In the genomic region with DNA sequence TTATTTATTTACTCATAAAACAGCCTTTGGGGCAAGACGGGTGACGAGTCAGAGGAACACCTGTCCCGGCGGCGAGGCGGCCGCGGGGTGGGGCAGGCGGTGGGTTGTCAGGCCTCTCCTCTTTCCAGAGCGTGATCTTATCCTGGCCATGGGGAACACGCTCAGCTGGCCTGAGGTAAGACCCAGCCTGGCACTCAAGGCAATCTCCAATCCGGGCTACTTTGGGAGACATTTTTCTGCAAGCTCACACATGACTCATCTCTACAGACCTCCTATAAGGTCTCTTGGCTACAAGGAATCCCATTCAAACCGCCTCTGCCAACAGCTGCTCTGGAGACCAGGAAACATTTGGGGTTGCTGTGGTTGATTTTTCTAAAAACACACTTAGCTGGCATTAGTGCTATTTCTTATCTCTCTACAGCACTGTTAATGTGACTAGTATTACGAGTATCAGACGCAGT, we compare ENCODE assay signal across 8 cellular contexts. TPM values are rescaled to one million over a fixed set of nuclear protein-coding genes. Genes with fewer than 3 reads are reported as not detected.
A peak's percentile ranks its signal among the peaks of the same experiment; 100 is the strongest.
DNase-seq lines count a peak whose midpoint lies in the region; ATAC-seq, FAIRE-seq and TF ChIP-seq lines count a peak whose summit lies in the region.

No MANE protein-coding gene starts in this region.

- CTCF ChIA-PET in AG04449 (lab: Yijun Ruan, JAX): interaction anchor here (1.2 to 24.2 kb wide), 6 partner anchors 9 to 395 kb away, joined by 3 to 556 read pairs (median 6); no protein-coding TSS in a partner anchor
- CTCF ChIA-PET in GM12878 (lab: Yijun Ruan, JAX): interaction anchor here (2.2 to 17.1 kb wide), 5 partner anchors 24 to 111 kb away, joined by 9 to 197 read pairs (median 12); no protein-coding TSS in a partner anchor

- H3K9ac ChIP-seq in GM12878 (ENCODE audit: control insufficient read depth, insufficient read depth, low read length): peak overlapping the region; percentile 69

- intact Hi-C loops in GM12878 (cut with micrococcal nuclease; ENCODE audit: unreplicated experiment): loop anchor here (10.0 kb wide), 1 partner anchor 339 kb away; the partner anchor contains the start of gene PRRC2B

- H3K4me1 ChIP-seq in GM23338 (ENCODE audit: insufficient read depth): peaks cover 45% of the 10 kb centered on the region
- H3K4me1 ChIP-seq in SJCRH30: peaks cover 67% of the 10 kb centered on the region
- peaks cover 75% of the 10 kb centered on the region for H3K4me1 ChIP-seq in GM12878 (ENCODE audit: control insufficient read depth, insufficient read depth, low read length)
- peaks cover 48 to 91% of the 10 kb centered on the region in 2 donors for H3K4me1 ChIP-seq in thoracic aorta (ENCODE audit: control insufficient read depth in 1 of 2, low read depth in 2 of 2)

- H3K36me3 Mint-ChIP-seq in GM23338 (ENCODE audit: low read depth): peaks cover 6% of the 10 kb centered on the region; the same call in 2 of the 3 replicates

- TF ChIP-seq RAD21 in GM12878 (IDR thresholded peaks at IDR 0.05; ENCODE audit: insufficient read depth, low read depth, low read length): no peak

- H3K4me3 Mint-ChIP-seq in GM23338: no peak overlapping the region

- SMC1A ChIA-PET in GM12878 (lab: Charles Lee; ENCODE audit: uncharacterized antibody, unreplicated experiment): interaction anchor here (1.2 to 21.2 kb wide), 9 partner anchors 9 to 142 kb away, joined by 3 to 535 read pairs (median 26); no protein-coding TSS in a partner anchor

- H3K4me3 ChIP-seq in AG04449 (ENCODE audit: low read depth, low read length) (no peak overlapping the region), GM23338 (no peak overlapping the region), SJCRH30 (no peak overlapping the region), GM12878 (peak overlapping the region; percentile 70), kidney epithelial cell (ENCODE audit: low read depth, low read length) (no peak overlapping the region), thoracic aorta (peak overlapping the region; percentile 13)

- TF ChIP-seq CTCF in AG04449 (IDR thresholded peaks at IDR 0.05; ENCODE audit: insufficient read depth, low read length, missing control alignments) (no peak), GM23338 (conservative IDR thresholded peaks at IDR 0.05; ENCODE audit: low read depth in 2 of 2) (no peak), GM12878 (IDR thresholded peaks at IDR 0.05 in 2 of 3, conservative IDR thresholded peaks at IDR 0.05 in 1 of 3; ENCODE audit: control insufficient read depth in 2 of 3, extremely low read depth in 1 of 3, insufficient read depth in 1 of 3, low read depth in 3 of 3, low read length in 3 of 3) (no peak), kidney epithelial cell (IDR thresholded peaks at IDR 0.05; ENCODE audit: insufficient read depth, low read length, poor library complexity, severe bottlenecking) (no peak), thoracic aorta (IDR thresholded peaks at IDR 0.05) (no peak)

- H3K4me2 ChIP-seq in GM23338 (peak overlapping the region; percentile 32; the same call in 1 of the 2 replicates), GM12878 (ENCODE audit: control insufficient read depth, insufficient read depth) (peak overlapping the region; percentile 80)

- H3K27me3 ChIP-seq in GM23338 (ENCODE audit: insufficient read depth) (no peaks in the 10 kb centered on the region), SJCRH30 (no peaks in the 10 kb centered on the region), GM12878 (replicated peaks in 1 of 2; ENCODE audit: control insufficient read depth in 2 of 2, insufficient read depth in 2 of 2, low read length in 1 of 2) (no peaks in the 10 kb centered on the region), kidney epithelial cell (ENCODE audit: control insufficient read depth, insufficient read depth, low read length) (no peaks in the 10 kb centered on the region), thoracic aorta (replicated peaks; ENCODE audit: insufficient read depth) (no peaks in the 10 kb centered on the region)

- peaks cover 11% of the 10 kb centered on the region for H3K27me3 Mint-ChIP-seq in GM23338 (ENCODE audit: insufficient read depth, low read depth, poor library complexity)

- H3K9me3 Mint-ChIP-seq in GM23338: no peaks in the 10 kb centered on the region

- H3K27ac Mint-ChIP-seq in GM23338: peak overlapping the region; percentile 53

- FAIRE-seq in GM12878 (lab: Jason Lieb, UNC): no peak

- H3K9me3 ChIP-seq in SJCRH30 (replicated peaks) (no peaks in the 10 kb centered on the region), GM12878 (replicated peaks; ENCODE audit: control insufficient read depth, insufficient read depth, low read length) (no peaks in the 10 kb centered on the region), thoracic aorta (no peaks in the 10 kb centered on the region)

- TF ChIP-seq EP300 in GM12878 (IDR thresholded peaks at IDR 0.05; ENCODE audit: borderline replicate concordance in 1 of 2, control insufficient read depth in 1 of 2, low read depth in 2 of 2, low read length in 2 of 2): no peak

- H3K9me2 ChIP-seq in GM23338 (ENCODE audit: insufficient read depth): no peaks in the 10 kb centered on the region

- H3F3A ChIP-seq in GM23338 (replicated peaks; ENCODE audit: low read depth): no peaks in the 10 kb centered on the region

- POLR2A ChIA-PET in AG04449 (lab: Yijun Ruan, JAX) (interaction anchor here (0.7 to 1.3 kb wide), 3 partner anchors 9 to 106 kb away, joined by 3 read pairs; no protein-coding TSS in a partner anchor), GM12878 (lab: Charles Lee) (interaction anchor here (0.5 to 17.4 kb wide), 9 partner anchors 8 to 322 kb away, joined by 3 to 291 read pairs (median 5); no protein-coding TSS in a partner anchor)

- H4K20me1 ChIP-seq in GM23338 (replicated peaks; ENCODE audit: insufficient read depth): peaks cover 25% of the 10 kb centered on the region
- no peaks in the 10 kb centered on the region for H4K20me1 ChIP-seq in GM12878 (ENCODE audit: control insufficient read depth, insufficient read depth)

- TF ChIP-seq POLR2A in GM12878 (IDR thresholded peaks at IDR 0.05; ENCODE audit: low read depth, low read length): peak; percentile 42

- WGBS in GM12878 (ENCODE audit: insufficient coverage, insufficient replicate concordance, low lambda C conversion rate, missing lambda C conversion rate): under 1% methylated on average over 15 of the region's 15 CpGs

- DNase-seq in AG04449 (ENCODE audit: low read depth, low spot score): peak; percentile 87
- peak; percentile 44 for DNase-seq in GM23338 (ENCODE audit: low spot score)
- DNase-seq in SJCRH30: peak; percentile 98 to 99
- DNase-seq in GM12878 (ENCODE audit: low read depth, low spot score): no peak
- DNase-seq in kidney epithelial cell (ENCODE audit: low read depth): peak; percentile 99
- peak; percentile 37 for DNase-seq in thoracic aorta (ENCODE audit: low spot score)
- DNase-seq in pons (ENCODE audit: low spot score): no peak

- ATAC-seq in GM23338 (peak; percentile 14), GM12878 (peak; percentile 2), thoracic aorta (ENCODE audit: insufficient number of reproducible peaks, low FRiP score, low read depth) (peak; percentile 89), HG03175 (IDR thresholded peaks at IDR 0.05; ENCODE audit: unreplicated experiment) (no peak)

- peaks cover 69% of the 10 kb centered on the region for H3K4me1 Mint-ChIP-seq in GM23338

- RAD21 ChIA-PET in GM12878 (lab: Charles Lee; ENCODE audit: unreplicated experiment): interaction anchor here (1.0 to 17.7 kb wide), 10 partner anchors 9 to 112 kb away, joined by 3 to 408 read pairs (median 23); no protein-coding TSS in a partner anchor

- in situ Hi-C loops in GM12878 (cut with MboI): no loop called here

- TSS peak; percentile 81 for BruUV-seq in GM12878 (replicated peaks; lab: Mats Ljungman, UMichigan)

- H2AFZ ChIP-seq in GM23338 (no peak overlapping the region), GM12878 (ENCODE audit: control insufficient read depth, low read depth, low read length) (no peak overlapping the region)

- H3K79me2 ChIP-seq in GM23338 (replicated peaks; ENCODE audit: insufficient read depth) (peaks cover 94% of the 10 kb centered on the region), GM12878 (ENCODE audit: control insufficient read depth, insufficient read depth, low read length) (peaks cover 96% of the 10 kb centered on the region)

- peak overlapping the region; percentile 84 for H3K27ac ChIP-seq in GM23338 (ENCODE audit: low read depth)
- peak overlapping the region; percentile 91 for H3K27ac ChIP-seq in SJCRH30
- H3K27ac ChIP-seq in GM12878 (ENCODE audit: control insufficient read depth, insufficient read depth): peak overlapping the region; percentile 99
- peak overlapping the region; percentile 56 to 79 for H3K27ac ChIP-seq in thoracic aorta

- H3K36me3 ChIP-seq in GM23338 (ENCODE audit: insufficient read depth): no peaks in the 10 kb centered on the region
- H3K36me3 ChIP-seq in SJCRH30: no peaks in the 10 kb centered on the region
- H3K36me3 ChIP-seq in GM12878 (ENCODE audit: control insufficient read depth in 2 of 2, insufficient read depth in 2 of 2, low read length in 1 of 2): no peaks in the 10 kb centered on the region; a peak in 1 of 4 replicates
- H3K36me3 ChIP-seq in kidney epithelial cell (ENCODE audit: control insufficient read depth, insufficient read depth, low read length): no peaks in the 10 kb centered on the region
- no peaks in the 10 kb centered on the region for H3K36me3 ChIP-seq in thoracic aorta

TF ChIP-seq in GM12878, 131 proteins besides CTCF, POLR2A, EP300 and RAD21 (continues in another document):
- no peak for TF ChIP-seq NFYA (IDR thresholded peaks at IDR 0.05; ENCODE audit: borderline replicate concordance, low read depth, low read length)

RNA-seq across cellular contexts. Expression of gene RAPGEF1, which starts 6.2 kb away (rescaled TPM):
- total RNA-seq in GM23338 (2014; rRNA removed; shearing (Covaris generic)): 80.7 and 82.8 TPM in 2 replicates
- polyA plus RNA-seq in GM23338 (2016; fragmentation: Nextera tagmentation; extraction: Ambion mirVana) (9.9 and 10.9 TPM in 2 replicates), GM12878 (2011; rRNA removed) (42.9 and 63.9 TPM in 2 replicates), GM12878 (2014; fragmentation: Illumina TruSeq; extraction: Trizol) (35.7 and 53.4 TPM in 2 replicates), GM12878 (2014; fragmentation: Nextera tagmentation; extraction: Ambion mirVana) (under 1 TPM; 0.42 to 0.60 TPM), GM12878 (2014; rRNA removed) (73.7 and 83.1 TPM in 2 replicates), GM12878 (2016; fragmentation: Nextera tagmentation; extraction: Ambion mirVana) (10 to 100 TPM; 10.7 to 12.2 TPM)
- 78.5 and 82.0 TPM in 2 replicates for total RNA-seq in SJCRH30 (2014; rRNA removed; shearing (Covaris generic))
- total RNA-seq in GM12878 (2013; cell fraction: nucleolus; rRNA removed): 149 and 166 TPM in 2 replicates
- total RNA-seq in GM12878 (2014; rRNA removed) (45.8 and 52.2 TPM in 2 replicates), GM12878 (2014; rRNA removed; fragmentation: Illumina TruSeq; extraction: Trizol) (34.8 and 39.6 TPM in 2 replicates), GM12878 (2021) (113 and 115 TPM in 2 replicates), kidney epithelial cell (43.5 TPM in 2 replicates), thoracic aorta (10 to 100 TPM; 59.7 to 73.0 TPM)
- polyA plus RNA-seq in GM12878 (2011; ENCODE audit: low read depth): 25.7 TPM
- polyA plus RNA-seq in GM12878 (2011; cell fraction: cytosol; rRNA removed): 54.2 and 61.6 TPM in 2 replicates
- polyA plus RNA-seq in GM12878 (2011; cell fraction: nucleus; rRNA removed): 95.7 and 113 TPM in 2 replicates
- polyA plus RNA-seq in GM12878 (2012): 56.2 and 57.9 TPM in 2 replicates
- 44.3 and 62.2 TPM in 2 replicates for polyA minus RNA-seq in GM12878 (2011; rRNA and poly(A)+ RNA removed)
- polyA minus RNA-seq in GM12878 (2011; cell fraction: cytosol; rRNA and poly(A)+ RNA removed): 22.3 and 26.7 TPM in 2 replicates
- 23.0 and 40.7 TPM in 2 replicates for polyA minus RNA-seq in GM12878 (2011; cell fraction: nucleus; rRNA and poly(A)+ RNA removed)

Comparison
In these comparisons a context has a peak if more than half of its experiments do, and no peak if none do; other contexts are left out.
1. DNase-seq: peak in AG04449 (single experiment), GM23338 (single experiment), SJCRH30 (2 of 2), kidney epithelial cell (single experiment) and thoracic aorta (single experiment); none in GM12878 (single experiment) and pons (single experiment).
2. H3K4me3 ChIP-seq: peak in GM12878 (single experiment) and thoracic aorta (single experiment); none in AG04449 (single experiment), GM23338 (single experiment), SJCRH30 (single experiment) and kidney epithelial cell (single experiment).
3. Peak in every context shown above with its lines, with median percentiles within 50 percentile points of each other: H3K27ac ChIP-seq.